Comparison of ENCODE assay signal across 1 cellular context in the genomic region with DNA sequence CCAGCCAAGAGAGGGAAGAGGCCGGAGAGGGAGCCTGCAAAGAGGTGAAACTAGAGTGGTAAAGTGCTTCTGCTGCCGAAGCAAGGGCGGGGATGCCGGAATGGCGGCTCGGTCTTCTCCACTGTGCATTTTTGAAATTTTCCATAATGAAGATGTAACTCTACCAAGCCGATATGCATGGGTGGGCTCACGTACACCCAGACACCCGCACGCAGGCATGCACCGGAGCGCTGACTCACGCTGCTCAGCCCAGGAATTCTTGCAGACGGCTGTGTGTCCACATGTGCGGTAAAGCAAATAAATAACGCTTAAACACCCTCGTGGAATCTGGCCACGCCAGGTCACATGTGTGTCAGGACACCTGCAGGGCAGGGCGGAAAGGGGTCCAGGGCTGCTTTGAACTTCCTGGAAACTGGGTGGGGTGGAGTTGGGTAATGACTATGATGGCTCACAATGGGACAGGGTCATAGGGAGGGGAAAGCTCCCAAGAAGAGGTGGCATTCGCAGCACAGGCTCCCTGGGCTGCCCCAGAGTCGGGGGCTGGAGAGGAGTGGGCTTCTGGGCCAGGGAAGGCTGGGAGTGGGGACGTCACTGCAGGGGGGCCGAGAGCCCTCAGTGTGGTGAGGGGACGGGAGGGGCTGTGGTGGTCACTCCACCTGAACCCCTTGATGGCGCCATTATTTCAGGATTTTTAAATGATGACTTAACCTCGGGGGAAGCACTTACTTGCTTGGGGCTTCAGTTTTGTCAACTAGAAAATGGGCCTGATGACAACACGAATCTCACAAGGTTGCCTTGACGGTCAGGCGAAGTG.
TF ChIP-seq lines count a peak whose summit lies in the region.

No MANE protein-coding gene starts in this region.

TF ChIP-seq in HepG2, 621 proteins besides CTCF, POLR2A, EP300 and RAD21 (continued from another document and continues in another):
- TF ChIP-seq ARID4A (CRISPR knock-in tag; IDR thresholded peaks at IDR 0.05; ENCODE audit: borderline replicate concordance) (peak; percentile 91), PITX1 (CRISPR knock-in tag; IDR thresholded peaks at IDR 0.05) (peak; percentile 96), SRSF1 (optimal IDR thresholded peaks at IDR 0.05; ENCODE audit: low read depth, low read length) (peak; percentile 61), BCL3 (CRISPR knock-in tag; IDR thresholded peaks at IDR 0.05) (peak; percentile 75), ZNF792 (CRISPR knock-in tag; IDR thresholded peaks at IDR 0.05) (peak; percentile 97; the same call in 1 of the 2 replicates), ESRRA (CRISPR knock-in tag; IDR thresholded peaks at IDR 0.05; ENCODE audit: low read depth) (peak; percentile 96), ZKSCAN8 (CRISPR knock-in tag; IDR thresholded peaks at IDR 0.05; ENCODE audit: borderline replicate concordance) (peak; percentile 97; the same call in 1 of the 2 replicates), CAMTA2 (CRISPR knock-in tag; IDR thresholded peaks at IDR 0.05; ENCODE audit: borderline replicate concordance) (peak; percentile 88; the same call in 1 of the 2 replicates), KLF12 (CRISPR knock-in tag; IDR thresholded peaks at IDR 0.05; ENCODE audit: borderline replicate concordance) (no peak), SRY (CRISPR knock-in tag; IDR thresholded peaks at IDR 0.05) (0 out of 2 replicates have a peak, but pooled peaks have one; percentile 56), MBNL3 (CRISPR knock-in tag; conservative IDR thresholded peaks at IDR 0.05) (no peak), ATF4 (CRISPR knock-in tag; IDR thresholded peaks at IDR 0.05) (peak in 1 of 2 experiments; percentile 89; a peak in 2 of 4 replicates), KAT7 (CRISPR knock-in tag; IDR thresholded peaks at IDR 0.05; ENCODE audit: borderline replicate concordance) (peak; percentile 94; the same call in 1 of the 2 replicates), ZNF383 (CRISPR knock-in tag; IDR thresholded peaks at IDR 0.05; ENCODE audit: borderline replicate concordance) (0 out of 2 replicates have a peak, but pooled peaks have one; percentile 91), ZNF773 (CRISPR knock-in tag; IDR thresholded peaks at IDR 0.05; ENCODE audit: borderline replicate concordance) (no peak), MIXL1 (CRISPR knock-in tag; IDR thresholded peaks at IDR 0.05) (peak; percentile 95; the same call in 1 of the 2 replicates), ZNF724P (CRISPR knock-in tag; IDR thresholded peaks at IDR 0.05; ENCODE audit: borderline replicate concordance) (no peak), SMARCE1 (IDR thresholded peaks at IDR 0.05; ENCODE audit: borderline replicate concordance) (no peak), ATF7 (IDR thresholded peaks at IDR 0.05) (0 out of 2 replicates have a peak, but pooled peaks have one; percentile 23), ATF7 (CRISPR knock-in tag; IDR thresholded peaks at IDR 0.05) (peak; percentile 97), MYC (CRISPR knock-in tag; IDR thresholded peaks at IDR 0.05; ENCODE audit: borderline replicate concordance) (peak; percentile 98), ZNF101 (CRISPR knock-in tag; IDR thresholded peaks at IDR 0.05; ENCODE audit: borderline replicate concordance, low read depth) (peak; percentile 84; the same call in 1 of the 2 replicates), ZNF678 (CRISPR knock-in tag; IDR thresholded peaks at IDR 0.05) (no peak), TP53 (CRISPR knock-in tag; conservative IDR thresholded peaks at IDR 0.05) (no peak), ATF5 (CRISPR knock-in tag; IDR thresholded peaks at IDR 0.05; ENCODE audit: low read depth) (peak; percentile 94; the same call in 1 of the 2 replicates), PHF21A (CRISPR knock-in tag; IDR thresholded peaks at IDR 0.05) (peak; percentile 100), ZNF496 (CRISPR knock-in tag; IDR thresholded peaks at IDR 0.05; ENCODE audit: insufficient replicate concordance) (no peak), ZSCAN20 (CRISPR knock-in tag; IDR thresholded peaks at IDR 0.05; ENCODE audit: borderline replicate concordance) (no peak), TBX3 (IDR thresholded peaks at IDR 0.05; ENCODE audit: borderline replicate concordance) (peak; percentile 97), NR2F2 (IDR thresholded peaks at IDR 0.05; ENCODE audit: borderline replicate concordance, low read depth) (0 out of 2 replicates have a peak, but pooled peaks have one; percentile 74), ZNF7 (CRISPR knock-in tag; IDR thresholded peaks at IDR 0.05) (no peak), KLF16 (CRISPR knock-in tag; IDR thresholded peaks at IDR 0.05) (peak; percentile 37 to 94; a peak in 2 of 4 replicates), MEF2D (CRISPR knock-in tag; IDR thresholded peaks at IDR 0.05) (peak; percentile 99), ZNF83 (CRISPR knock-in tag; IDR thresholded peaks at IDR 0.05; ENCODE audit: borderline replicate concordance) (peak; percentile 85), RFX3 (CRISPR knock-in tag; IDR thresholded peaks at IDR 0.05) (peak; percentile 44; the same call in 1 of the 2 replicates), MED1 (CRISPR knock-in tag; IDR thresholded peaks at IDR 0.05) (peak; percentile 100), EHMT2 (IDR thresholded peaks at IDR 0.05; ENCODE audit: borderline replicate concordance, low read depth, low read length) (no peak), ZNF446 (CRISPR knock-in tag; IDR thresholded peaks at IDR 0.05) (peak; percentile 96), JUN (CRISPR knock-in tag; IDR thresholded peaks at IDR 0.05) (peak; percentile 98), SYNCRIP (IDR thresholded peaks at IDR 0.05; ENCODE audit: insufficient read depth, low read depth, low read length) (no peak), FOXJ3 (CRISPR knock-in tag; IDR thresholded peaks at IDR 0.05; ENCODE audit: borderline replicate concordance) (peak; percentile 56; the same call in 1 of the 2 replicates)
- TF ChIP-seq, protein P1, sequence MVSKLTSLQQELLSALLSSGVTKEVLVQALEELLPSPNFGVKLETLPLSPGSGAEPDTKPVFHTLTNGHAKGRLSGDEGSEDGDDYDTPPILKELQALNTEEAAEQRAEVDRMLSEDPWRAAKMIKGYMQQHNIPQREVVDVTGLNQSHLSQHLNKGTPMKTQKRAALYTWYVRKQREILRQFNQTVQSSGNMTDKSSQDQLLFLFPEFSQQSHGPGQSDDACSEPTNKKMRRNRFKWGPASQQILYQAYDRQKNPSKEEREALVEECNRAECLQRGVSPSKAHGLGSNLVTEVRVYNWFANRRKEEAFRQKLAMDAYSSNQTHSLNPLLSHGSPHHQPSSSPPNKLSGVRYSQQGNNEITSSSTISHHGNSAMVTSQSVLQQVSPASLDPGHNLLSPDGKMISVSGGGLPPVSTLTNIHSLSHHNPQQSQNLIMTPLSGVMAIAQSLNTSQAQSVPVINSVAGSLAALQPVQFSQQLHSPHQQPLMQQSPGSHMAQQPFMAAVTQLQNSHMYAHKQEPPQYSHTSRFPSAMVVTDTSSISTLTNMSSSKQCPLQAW (CRISPR knock-in tag; IDR thresholded peaks at IDR 0.05), result peak; percentile 99
- TF ChIP-seq, protein P2, sequence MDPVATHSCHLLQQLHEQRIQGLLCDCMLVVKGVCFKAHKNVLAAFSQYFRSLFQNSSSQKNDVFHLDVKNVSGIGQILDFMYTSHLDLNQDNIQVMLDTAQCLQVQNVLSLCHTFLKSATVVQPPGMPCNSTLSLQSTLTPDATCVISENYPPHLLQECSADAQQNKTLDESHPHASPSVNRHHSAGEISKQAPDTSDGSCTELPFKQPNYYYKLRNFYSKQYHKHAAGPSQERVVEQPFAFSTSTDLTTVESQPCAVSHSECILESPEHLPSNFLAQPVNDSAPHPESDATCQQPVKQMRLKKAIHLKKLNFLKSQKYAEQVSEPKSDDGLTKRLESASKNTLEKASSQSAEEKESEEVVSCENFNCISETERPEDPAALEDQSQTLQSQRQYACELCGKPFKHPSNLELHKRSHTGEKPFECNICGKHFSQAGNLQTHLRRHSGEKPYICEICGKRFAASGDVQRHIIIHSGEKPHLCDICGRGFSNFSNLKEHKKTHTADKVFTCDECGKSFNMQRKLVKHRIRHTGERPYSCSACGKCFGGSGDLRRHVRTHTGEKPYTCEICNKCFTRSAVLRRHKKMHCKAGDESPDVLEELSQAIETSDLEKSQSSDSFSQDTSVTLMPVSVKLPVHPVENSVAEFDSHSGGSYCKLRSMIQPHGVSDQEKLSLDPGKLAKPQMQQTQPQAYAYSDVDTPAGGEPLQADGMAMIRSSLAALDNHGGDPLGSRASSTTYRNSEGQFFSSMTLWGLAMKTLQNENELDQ (CRISPR knock-in tag; IDR thresholded peaks at IDR 0.05; ENCODE audit: borderline replicate concordance), result no peak
- TF ChIP-seq, protein P3, sequence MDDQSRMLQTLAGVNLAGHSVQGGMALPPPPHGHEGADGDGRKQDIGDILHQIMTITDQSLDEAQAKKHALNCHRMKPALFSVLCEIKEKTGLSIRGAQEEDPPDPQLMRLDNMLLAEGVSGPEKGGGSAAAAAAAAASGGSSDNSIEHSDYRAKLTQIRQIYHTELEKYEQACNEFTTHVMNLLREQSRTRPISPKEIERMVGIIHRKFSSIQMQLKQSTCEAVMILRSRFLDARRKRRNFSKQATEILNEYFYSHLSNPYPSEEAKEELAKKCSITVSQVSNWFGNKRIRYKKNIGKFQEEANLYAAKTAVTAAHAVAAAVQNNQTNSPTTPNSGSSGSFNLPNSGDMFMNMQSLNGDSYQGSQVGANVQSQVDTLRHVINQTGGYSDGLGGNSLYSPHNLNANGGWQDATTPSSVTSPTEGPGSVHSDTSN (CRISPR knock-in tag; IDR thresholded peaks at IDR 0.05; ENCODE audit: borderline replicate concordance), result no peak
- TF ChIP-seq, protein P4, sequence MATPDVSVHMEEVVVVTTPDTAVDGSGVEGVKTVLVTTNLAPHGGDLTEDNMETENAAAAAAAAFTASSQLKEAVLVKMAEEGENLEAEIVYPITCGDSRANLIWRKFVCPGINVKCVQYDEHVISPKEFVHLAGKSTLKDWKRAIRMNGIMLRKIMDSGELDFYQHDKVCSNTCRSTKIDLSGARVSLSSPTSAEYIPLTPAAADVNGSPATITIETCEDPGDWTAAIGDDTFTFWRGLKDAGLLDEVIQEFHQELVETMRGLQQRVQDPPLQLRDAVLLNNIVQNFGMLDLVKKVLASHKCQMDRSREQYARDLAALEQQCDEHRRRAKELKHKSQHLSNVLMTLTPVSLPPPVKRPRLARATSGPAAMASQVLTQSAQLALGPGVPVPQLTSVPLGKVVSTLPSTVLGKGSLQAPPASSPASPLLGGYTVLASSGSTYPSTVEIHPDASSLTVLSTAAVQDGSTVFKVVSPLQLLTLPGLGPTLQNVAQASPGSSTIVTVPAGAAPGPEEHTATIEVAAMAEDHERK (CRISPR knock-in tag; IDR thresholded peaks at IDR 0.05; ENCODE audit: low read depth), result peak; percentile 75; the same call in 1 of the 2 replicates
